2 cellular contexts compared by ENCODE assay signal in the genomic region with DNA sequence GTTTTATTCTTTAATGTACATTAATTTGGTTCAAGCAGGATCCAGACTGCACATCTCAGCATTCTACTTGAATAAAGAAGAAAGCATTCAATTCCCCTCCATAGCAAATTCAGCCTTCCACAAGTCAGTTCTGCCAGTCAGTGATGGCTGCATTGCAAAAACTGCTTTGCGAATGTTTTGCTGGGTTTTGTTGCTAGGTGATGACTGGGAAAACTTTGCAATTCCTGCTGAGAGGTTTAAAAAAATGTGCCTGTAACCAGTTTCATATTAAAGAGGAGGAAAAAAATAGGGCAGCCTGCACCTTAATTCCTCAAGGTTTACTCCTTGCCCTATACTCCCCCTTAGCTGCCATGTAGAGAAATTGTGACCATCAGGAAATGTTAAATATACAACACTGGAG.
TF ChIP-seq lines count a peak whose summit lies in the region.

No MANE protein-coding gene starts in this region.

TF ChIP-seq in GM23338, 12 proteins besides CTCF, POLR2A, EP300 and RAD21:
- TF ChIP-seq JUNB (IDR thresholded peaks at IDR 0.05; ENCODE audit: unreplicated experiment) (no peak), POLR2AphosphoS5 (IDR thresholded peaks at IDR 0.05; ENCODE audit: low read depth) (no peak), EZH2 (IDR thresholded peaks at IDR 0.05; ENCODE audit: low read depth, unreplicated experiment) (no peak), EZH2phosphoT487 (IDR thresholded peaks at IDR 0.05; ENCODE audit: unreplicated experiment) (no peak), ZNF114 (CRISPR knock-in tag; IDR thresholded peaks at IDR 0.05) (no peak), NANOG (IDR thresholded peaks at IDR 0.05; ENCODE audit: borderline replicate concordance) (no peak), CREB1 (CRISPR knock-in tag; IDR thresholded peaks at IDR 0.05; ENCODE audit: low read depth) (no peak)
- TF ChIP-seq, protein P1, sequence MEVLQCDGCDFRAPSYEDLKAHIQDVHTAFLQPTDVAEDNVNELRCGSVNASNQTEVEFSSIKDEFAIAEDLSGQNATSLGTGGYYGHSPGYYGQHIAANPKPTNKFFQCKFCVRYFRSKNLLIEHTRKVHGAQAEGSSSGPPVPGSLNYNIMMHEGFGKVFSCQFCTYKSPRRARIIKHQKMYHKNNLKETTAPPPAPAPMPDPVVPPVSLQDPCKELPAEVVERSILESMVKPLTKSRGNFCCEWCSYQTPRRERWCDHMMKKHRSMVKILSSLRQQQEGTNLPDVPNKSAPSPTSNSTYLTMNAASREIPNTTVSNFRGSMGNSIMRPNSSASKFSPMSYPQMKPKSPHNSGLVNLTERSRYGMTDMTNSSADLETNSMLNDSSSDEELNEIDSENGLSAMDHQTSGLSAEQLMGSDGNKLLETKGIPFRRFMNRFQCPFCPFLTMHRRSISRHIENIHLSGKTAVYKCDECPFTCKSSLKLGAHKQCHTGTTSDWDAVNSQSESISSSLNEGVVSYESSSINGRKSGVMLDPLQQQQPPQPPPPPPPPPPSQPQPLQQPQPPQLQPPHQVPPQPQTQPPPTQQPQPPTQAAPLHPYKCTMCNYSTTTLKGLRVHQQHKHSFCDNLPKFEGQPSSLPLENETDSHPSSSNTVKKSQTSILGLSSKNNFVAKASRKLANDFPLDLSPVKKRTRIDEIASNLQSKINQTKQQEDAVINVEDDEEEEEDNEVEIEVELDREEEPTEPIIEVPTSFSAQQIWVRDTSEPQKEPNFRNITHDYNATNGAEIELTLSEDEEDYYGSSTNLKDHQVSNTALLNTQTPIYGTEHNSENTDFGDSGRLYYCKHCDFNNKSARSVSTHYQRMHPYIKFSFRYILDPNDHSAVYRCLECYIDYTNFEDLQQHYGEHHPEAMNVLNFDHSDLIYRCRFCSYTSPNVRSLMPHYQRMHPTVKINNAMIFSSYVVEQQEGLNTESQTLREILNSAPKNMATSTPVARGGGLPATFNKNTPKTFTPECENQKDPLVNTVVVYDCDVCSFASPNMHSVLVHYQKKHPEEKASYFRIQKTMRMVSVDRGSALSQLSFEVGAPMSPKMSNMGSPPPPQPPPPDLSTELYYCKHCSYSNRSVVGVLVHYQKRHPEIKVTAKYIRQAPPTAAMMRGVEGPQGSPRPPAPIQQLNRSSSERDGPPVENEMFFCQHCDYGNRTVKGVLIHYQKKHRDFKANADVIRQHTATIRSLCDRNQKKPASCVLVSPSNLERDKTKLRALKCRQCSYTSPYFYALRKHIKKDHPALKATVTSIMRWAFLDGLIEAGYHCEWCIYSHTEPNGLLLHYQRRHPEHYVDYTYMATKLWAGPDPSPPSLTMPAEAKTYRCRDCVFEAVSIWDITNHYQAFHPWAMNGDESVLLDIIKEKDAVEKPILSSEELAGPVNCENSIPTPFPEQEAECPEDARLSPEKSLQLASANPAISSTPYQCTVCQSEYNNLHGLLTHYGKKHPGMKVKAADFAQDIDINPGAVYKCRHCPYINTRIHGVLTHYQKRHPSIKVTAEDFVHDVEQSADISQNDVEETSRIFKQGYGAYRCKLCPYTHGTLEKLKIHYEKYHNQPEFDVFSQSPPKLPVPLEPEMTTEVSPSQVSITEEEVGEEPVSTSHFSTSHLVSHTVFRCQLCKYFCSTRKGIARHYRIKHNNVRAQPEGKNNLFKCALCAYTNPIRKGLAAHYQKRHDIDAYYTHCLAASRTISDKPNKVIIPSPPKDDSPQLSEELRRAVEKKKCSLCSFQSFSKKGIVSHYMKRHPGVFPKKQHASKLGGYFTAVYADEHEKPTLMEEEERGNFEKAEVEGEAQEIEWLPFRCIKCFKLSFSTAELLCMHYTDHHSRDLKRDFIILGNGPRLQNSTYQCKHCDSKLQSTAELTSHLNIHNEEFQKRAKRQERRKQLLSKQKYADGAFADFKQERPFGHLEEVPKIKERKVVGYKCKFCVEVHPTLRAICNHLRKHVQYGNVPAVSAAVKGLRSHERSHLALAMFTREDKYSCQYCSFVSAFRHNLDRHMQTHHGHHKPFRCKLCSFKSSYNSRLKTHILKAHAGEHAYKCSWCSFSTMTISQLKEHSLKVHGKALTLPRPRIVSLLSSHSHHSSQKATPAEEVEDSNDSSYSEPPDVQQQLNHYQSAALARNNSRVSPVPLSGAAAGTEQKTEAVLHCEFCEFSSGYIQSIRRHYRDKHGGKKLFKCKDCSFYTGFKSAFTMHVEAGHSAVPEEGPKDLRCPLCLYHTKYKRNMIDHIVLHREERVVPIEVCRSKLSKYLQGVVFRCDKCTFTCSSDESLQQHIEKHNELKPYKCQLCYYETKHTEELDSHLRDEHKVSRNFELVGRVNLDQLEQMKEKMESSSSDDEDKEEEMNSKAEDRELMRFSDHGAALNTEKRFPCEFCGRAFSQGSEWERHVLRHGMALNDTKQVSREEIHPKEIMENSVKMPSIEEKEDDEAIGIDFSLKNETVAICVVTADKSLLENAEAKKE (CRISPR knock-in tag; IDR thresholded peaks at IDR 0.05) = no peak
- TF ChIP-seq, protein P2, sequence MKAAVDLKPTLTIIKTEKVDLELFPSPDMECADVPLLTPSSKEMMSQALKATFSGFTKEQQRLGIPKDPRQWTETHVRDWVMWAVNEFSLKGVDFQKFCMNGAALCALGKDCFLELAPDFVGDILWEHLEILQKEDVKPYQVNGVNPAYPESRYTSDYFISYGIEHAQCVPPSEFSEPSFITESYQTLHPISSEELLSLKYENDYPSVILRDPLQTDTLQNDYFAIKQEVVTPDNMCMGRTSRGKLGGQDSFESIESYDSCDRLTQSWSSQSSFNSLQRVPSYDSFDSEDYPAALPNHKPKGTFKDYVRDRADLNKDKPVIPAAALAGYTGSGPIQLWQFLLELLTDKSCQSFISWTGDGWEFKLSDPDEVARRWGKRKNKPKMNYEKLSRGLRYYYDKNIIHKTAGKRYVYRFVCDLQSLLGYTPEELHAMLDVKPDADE (IDR thresholded peaks at IDR 0.05) = no peak
- TF ChIP-seq, protein P3, sequence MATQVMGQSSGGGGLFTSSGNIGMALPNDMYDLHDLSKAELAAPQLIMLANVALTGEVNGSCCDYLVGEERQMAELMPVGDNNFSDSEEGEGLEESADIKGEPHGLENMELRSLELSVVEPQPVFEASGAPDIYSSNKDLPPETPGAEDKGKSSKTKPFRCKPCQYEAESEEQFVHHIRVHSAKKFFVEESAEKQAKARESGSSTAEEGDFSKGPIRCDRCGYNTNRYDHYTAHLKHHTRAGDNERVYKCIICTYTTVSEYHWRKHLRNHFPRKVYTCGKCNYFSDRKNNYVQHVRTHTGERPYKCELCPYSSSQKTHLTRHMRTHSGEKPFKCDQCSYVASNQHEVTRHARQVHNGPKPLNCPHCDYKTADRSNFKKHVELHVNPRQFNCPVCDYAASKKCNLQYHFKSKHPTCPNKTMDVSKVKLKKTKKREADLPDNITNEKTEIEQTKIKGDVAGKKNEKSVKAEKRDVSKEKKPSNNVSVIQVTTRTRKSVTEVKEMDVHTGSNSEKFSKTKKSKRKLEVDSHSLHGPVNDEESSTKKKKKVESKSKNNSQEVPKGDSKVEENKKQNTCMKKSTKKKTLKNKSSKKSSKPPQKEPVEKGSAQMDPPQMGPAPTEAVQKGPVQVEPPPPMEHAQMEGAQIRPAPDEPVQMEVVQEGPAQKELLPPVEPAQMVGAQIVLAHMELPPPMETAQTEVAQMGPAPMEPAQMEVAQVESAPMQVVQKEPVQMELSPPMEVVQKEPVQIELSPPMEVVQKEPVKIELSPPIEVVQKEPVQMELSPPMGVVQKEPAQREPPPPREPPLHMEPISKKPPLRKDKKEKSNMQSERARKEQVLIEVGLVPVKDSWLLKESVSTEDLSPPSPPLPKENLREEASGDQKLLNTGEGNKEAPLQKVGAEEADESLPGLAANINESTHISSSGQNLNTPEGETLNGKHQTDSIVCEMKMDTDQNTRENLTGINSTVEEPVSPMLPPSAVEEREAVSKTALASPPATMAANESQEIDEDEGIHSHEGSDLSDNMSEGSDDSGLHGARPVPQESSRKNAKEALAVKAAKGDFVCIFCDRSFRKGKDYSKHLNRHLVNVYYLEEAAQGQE (IDR thresholded peaks at IDR 0.05; ENCODE audit: unreplicated experiment) = no peak

TF ChIP-seq in H1, 55 proteins besides CTCF, POLR2A, EP300 and RAD21:
- TF ChIP-seq EZH2 (IDR thresholded peaks at IDR 0.05; ENCODE audit: low read depth, low read length, severe bottlenecking) = no peak
- no peak for TF ChIP-seq ZNF274 (IDR thresholded peaks at IDR 0.05; ENCODE audit: borderline replicate concordance, extremely low read depth, low read length)
- no peak for TF ChIP-seq FOSL1 (IDR thresholded peaks at IDR 0.05; ENCODE audit: insufficient read depth, low read depth, low read length)
- TF ChIP-seq USF2 (IDR thresholded peaks at IDR 0.05; ENCODE audit: low read length) = no peak
- no peak for TF ChIP-seq SP2 (IDR thresholded peaks at IDR 0.05; ENCODE audit: low read length)
- TF ChIP-seq MAFK (IDR thresholded peaks at IDR 0.05; ENCODE audit: low read depth, low read length) = no peak
- TF ChIP-seq HDAC2 (IDR thresholded peaks at IDR 0.05; ENCODE audit: borderline replicate concordance in 1 of 2, low read depth in 2 of 2, low read length in 2 of 2) = no peak
- no peak for TF ChIP-seq BACH1 (IDR thresholded peaks at IDR 0.05; ENCODE audit: low read length)
- no peak for TF ChIP-seq KDM5A (IDR thresholded peaks at IDR 0.05; ENCODE audit: low read length)
- TF ChIP-seq ASH2L (IDR thresholded peaks at IDR 0.05; ENCODE audit: low read length) = no peak
- no peak for TF ChIP-seq JUN (IDR thresholded peaks at IDR 0.05; ENCODE audit: low read depth, low read length)
- TF ChIP-seq RNF2 (IDR thresholded peaks at IDR 0.05; ENCODE audit: borderline replicate concordance, low read depth, low read length, missing control alignments, poor library complexity, severe bottlenecking) = no peak
- TF ChIP-seq, protein P4, sequence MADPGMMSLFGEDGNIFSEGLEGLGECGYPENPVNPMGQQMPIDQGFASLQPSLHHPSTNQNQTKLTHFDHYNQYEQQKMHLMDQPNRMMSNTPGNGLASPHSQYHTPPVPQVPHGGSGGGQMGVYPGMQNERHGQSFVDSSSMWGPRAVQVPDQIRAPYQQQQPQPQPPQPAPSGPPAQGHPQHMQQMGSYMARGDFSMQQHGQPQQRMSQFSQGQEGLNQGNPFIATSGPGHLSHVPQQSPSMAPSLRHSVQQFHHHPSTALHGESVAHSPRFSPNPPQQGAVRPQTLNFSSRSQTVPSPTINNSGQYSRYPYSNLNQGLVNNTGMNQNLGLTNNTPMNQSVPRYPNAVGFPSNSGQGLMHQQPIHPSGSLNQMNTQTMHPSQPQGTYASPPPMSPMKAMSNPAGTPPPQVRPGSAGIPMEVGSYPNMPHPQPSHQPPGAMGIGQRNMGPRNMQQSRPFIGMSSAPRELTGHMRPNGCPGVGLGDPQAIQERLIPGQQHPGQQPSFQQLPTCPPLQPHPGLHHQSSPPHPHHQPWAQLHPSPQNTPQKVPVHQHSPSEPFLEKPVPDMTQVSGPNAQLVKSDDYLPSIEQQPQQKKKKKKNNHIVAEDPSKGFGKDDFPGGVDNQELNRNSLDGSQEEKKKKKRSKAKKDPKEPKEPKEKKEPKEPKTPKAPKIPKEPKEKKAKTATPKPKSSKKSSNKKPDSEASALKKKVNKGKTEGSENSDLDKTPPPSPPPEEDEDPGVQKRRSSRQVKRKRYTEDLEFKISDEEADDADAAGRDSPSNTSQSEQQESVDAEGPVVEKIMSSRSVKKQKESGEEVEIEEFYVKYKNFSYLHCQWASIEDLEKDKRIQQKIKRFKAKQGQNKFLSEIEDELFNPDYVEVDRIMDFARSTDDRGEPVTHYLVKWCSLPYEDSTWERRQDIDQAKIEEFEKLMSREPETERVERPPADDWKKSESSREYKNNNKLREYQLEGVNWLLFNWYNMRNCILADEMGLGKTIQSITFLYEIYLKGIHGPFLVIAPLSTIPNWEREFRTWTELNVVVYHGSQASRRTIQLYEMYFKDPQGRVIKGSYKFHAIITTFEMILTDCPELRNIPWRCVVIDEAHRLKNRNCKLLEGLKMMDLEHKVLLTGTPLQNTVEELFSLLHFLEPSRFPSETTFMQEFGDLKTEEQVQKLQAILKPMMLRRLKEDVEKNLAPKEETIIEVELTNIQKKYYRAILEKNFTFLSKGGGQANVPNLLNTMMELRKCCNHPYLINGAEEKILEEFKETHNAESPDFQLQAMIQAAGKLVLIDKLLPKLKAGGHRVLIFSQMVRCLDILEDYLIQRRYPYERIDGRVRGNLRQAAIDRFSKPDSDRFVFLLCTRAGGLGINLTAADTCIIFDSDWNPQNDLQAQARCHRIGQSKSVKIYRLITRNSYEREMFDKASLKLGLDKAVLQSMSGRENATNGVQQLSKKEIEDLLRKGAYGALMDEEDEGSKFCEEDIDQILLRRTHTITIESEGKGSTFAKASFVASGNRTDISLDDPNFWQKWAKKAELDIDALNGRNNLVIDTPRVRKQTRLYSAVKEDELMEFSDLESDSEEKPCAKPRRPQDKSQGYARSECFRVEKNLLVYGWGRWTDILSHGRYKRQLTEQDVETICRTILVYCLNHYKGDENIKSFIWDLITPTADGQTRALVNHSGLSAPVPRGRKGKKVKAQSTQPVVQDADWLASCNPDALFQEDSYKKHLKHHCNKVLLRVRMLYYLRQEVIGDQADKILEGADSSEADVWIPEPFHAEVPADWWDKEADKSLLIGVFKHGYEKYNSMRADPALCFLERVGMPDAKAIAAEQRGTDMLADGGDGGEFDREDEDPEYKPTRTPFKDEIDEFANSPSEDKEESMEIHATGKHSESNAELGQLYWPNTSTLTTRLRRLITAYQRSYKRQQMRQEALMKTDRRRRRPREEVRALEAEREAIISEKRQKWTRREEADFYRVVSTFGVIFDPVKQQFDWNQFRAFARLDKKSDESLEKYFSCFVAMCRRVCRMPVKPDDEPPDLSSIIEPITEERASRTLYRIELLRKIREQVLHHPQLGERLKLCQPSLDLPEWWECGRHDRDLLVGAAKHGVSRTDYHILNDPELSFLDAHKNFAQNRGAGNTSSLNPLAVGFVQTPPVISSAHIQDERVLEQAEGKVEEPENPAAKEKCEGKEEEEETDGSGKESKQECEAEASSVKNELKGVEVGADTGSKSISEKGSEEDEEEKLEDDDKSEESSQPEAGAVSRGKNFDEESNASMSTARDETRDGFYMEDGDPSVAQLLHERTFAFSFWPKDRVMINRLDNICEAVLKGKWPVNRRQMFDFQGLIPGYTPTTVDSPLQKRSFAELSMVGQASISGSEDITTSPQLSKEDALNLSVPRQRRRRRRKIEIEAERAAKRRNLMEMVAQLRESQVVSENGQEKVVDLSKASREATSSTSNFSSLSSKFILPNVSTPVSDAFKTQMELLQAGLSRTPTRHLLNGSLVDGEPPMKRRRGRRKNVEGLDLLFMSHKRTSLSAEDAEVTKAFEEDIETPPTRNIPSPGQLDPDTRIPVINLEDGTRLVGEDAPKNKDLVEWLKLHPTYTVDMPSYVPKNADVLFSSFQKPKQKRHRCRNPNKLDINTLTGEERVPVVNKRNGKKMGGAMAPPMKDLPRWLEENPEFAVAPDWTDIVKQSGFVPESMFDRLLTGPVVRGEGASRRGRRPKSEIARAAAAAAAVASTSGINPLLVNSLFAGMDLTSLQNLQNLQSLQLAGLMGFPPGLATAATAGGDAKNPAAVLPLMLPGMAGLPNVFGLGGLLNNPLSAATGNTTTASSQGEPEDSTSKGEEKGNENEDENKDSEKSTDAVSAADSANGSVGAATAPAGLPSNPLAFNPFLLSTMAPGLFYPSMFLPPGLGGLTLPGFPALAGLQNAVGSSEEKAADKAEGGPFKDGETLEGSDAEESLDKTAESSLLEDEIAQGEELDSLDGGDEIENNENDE (IDR thresholded peaks at IDR 0.05; ENCODE audit: insufficient replicate concordance, low read length) = no peak
